16 cellular contexts compared by ENCODE assay signal in the genomic region with DNA sequence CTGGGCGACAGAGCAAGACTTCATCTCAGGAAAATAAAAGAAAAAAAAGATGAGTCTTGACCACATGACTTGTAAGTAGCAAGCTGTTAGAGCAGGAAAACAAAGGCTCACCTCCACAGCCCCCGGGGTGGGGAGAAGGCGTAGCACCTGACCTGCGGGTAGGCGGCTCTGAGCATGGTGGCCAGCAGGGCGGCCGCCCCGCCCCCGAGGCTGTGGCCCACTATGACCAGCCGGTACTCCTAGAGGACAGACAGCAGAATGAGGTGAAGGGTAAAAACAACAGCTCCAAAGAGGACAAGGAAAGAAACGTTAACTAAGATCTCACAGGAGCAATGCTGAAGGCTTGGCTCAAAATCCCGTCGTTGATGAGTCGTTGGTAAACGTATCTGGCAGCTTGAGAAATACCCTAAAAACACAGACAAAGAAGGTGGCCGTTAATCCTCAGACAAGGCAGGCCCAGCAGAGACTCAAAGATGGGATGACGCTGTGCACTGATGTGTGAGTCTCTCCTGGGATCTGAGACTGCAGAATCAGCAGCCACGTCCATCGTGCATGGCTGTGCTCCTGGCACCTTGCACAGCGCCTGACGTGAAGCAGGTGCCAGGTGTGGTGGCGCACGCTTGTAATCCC. TPM values are rescaled to one million over a fixed set of nuclear protein-coding genes. Genes with fewer than 3 reads are reported as not detected.
DNase-seq lines count a peak whose midpoint lies in the region; ATAC-seq, FAIRE-seq and TF ChIP-seq lines count a peak whose summit lies in the region.
"Had no signal": no experiment of that assay in that cellular context is flagged by ENCODE, and none has a peak within 500 bp of the region (broad histone marks: within the 10 kb centered on the region; RNA-seq: fewer than 3 reads in every experiment).

No MANE protein-coding gene starts in this region.

- H3K36me3 ChIP-seq in HepG2 (replicated peaks in 1 of 2; ENCODE audit: control insufficient read depth in 1 of 2, insufficient read depth in 2 of 2, low read length in 2 of 2) (peaks cover 3 to 44% of the 10 kb centered on the region in 2 experiments; a peak in 3 of 5 replicates), right lobe of liver (peaks cover 0 to 44% (median 9%) of the 10 kb centered on the region in 4 donors), SK-N-SH (replicated peaks in 1 of 2; ENCODE audit: control insufficient read depth in 1 of 2, insufficient read depth in 2 of 2, low read length in 1 of 2) (peaks cover 36 to 54% of the 10 kb centered on the region in 2 experiments), subcutaneous abdominal adipose tissue (ENCODE audit: control insufficient read depth in 5 of 5, insufficient read depth in 5 of 5, low read length in 5 of 5) (peaks cover 0 to 63% (median 58%) of the 10 kb centered on the region in 5 donors)

- H2AFZ ChIP-seq in HepG2 (ENCODE audit: low read length) (no peak overlapping the region), SK-N-SH (ENCODE audit: low read depth) (no peak overlapping the region)
- H2AFZ ChIP-seq: GM23248 had no signal

- no peak overlapping the region for H3K4me3 ChIP-seq in HepG2 (replicated peaks in 1 of 3; ENCODE audit: insufficient read depth in 1 of 3, low read depth in 2 of 3, low read length in 3 of 3)
- H3K4me3 ChIP-seq in right lobe of liver, result no peak overlapping the region
- no peak overlapping the region for H3K4me3 ChIP-seq in SK-N-SH (ENCODE audit: low read depth in 2 of 2, low read length in 1 of 2)
- no peak overlapping the region for H3K4me3 ChIP-seq in fibroblast of mammary gland (ENCODE audit: control insufficient read depth, low read depth, low read length)
- no peak overlapping the region for H3K4me3 ChIP-seq in subcutaneous abdominal adipose tissue (ENCODE audit: low read depth in 1 of 5, low read length in 5 of 5)
- H3K4me3 ChIP-seq: GM23248, smooth muscle cell had no signal

- H4K20me1 ChIP-seq in HepG2 (ENCODE audit: insufficient read depth, low read length) (no peaks in the 10 kb centered on the region), SK-N-SH (ENCODE audit: insufficient read depth) (no peaks in the 10 kb centered on the region)

- H3K27me3 ChIP-seq in HepG2 (ENCODE audit: control insufficient read depth in 1 of 2, insufficient read depth in 2 of 2, low read length in 2 of 2) (no peaks in the 10 kb centered on the region), right lobe of liver (no peaks in the 10 kb centered on the region), SK-N-SH (ENCODE audit: insufficient read depth) (no peaks in the 10 kb centered on the region), subcutaneous abdominal adipose tissue (ENCODE audit: control insufficient read depth in 5 of 5, insufficient read depth in 4 of 5, low read length in 5 of 5) (no peaks in the 10 kb centered on the region)

- no peaks in the 10 kb centered on the region for H3K4me1 ChIP-seq in HepG2 (ENCODE audit: insufficient read depth, low read length)
- H3K4me1 ChIP-seq in right lobe of liver, result peaks cover 0 to 12% (median 3%) of the 10 kb centered on the region in 4 donors
- H3K4me1 ChIP-seq in SK-N-SH (ENCODE audit: control insufficient read depth in 1 of 2, insufficient read depth in 2 of 2, low read depth in 1 of 2, low read length in 1 of 2), result no peaks in the 10 kb centered on the region
- peaks cover 0 to 7% (median 6%) of the 10 kb centered on the region in 5 donors for H3K4me1 ChIP-seq in subcutaneous abdominal adipose tissue (ENCODE audit: control insufficient read depth in 5 of 5, insufficient read depth in 5 of 5, low read length in 5 of 5)

- CTCF ChIA-PET in HepG2 (lab: Yijun Ruan, JAX; ENCODE audit: low intra/inter-chr PET ratio, low total read pairs) (no interaction called here), SK-N-SH (lab: Yijun Ruan, JAX) (interaction anchor here (1.0 to 1.4 kb wide), 2 partner anchors 14 to 18 kb away, joined by 4 to 5 read pairs; no protein-coding TSS in a partner anchor)

- no peak overlapping the region for H3K27ac ChIP-seq in HepG2 (ENCODE audit: extremely low read length, insufficient read depth, low read length)
- H3K27ac ChIP-seq in right lobe of liver, result no peak overlapping the region
- H3K27ac ChIP-seq in SK-N-SH (ENCODE audit: low read depth in 2 of 2, low read length in 1 of 2), result no peak overlapping the region
- peak overlapping the region; percentile 6 for H3K27ac ChIP-seq in subcutaneous abdominal adipose tissue (ENCODE audit: low read depth, low read length)
- H3K27ac ChIP-seq: GM23248 had no signal

- TF ChIP-seq CTCF in HepG2 (CRISPR knock-in tag; IDR thresholded peaks at IDR 0.05) (no peak), right lobe of liver (IDR thresholded peaks at IDR 0.05) (no peak), SK-N-SH (IDR thresholded peaks at IDR 0.05) (peak; percentile 15; the same call in 1 of the 2 replicates), fibroblast of mammary gland (conservative IDR thresholded peaks at IDR 0.05; ENCODE audit: control insufficient read depth, insufficient read depth, low read depth, low read length) (no peak)

- no peak overlapping the region for H3K4me2 ChIP-seq in HepG2 (ENCODE audit: low read depth, low read length)
- no peak overlapping the region for H3K4me2 ChIP-seq in SK-N-SH
- H3K4me2 ChIP-seq: smooth muscle cell had no signal

- no peaks in the 10 kb centered on the region for H3K9me2 ChIP-seq in SK-N-SH

- H3K9ac ChIP-seq in HepG2 (ENCODE audit: insufficient read depth, low read depth, low read length) (no peak overlapping the region), SK-N-SH (no peak overlapping the region), subcutaneous abdominal adipose tissue (ENCODE audit: low read length in 5 of 5) (no peak overlapping the region)
- H3K9ac ChIP-seq: GM23248 had no signal

- POLR2A ChIA-PET in HepG2 (lab: Yijun Ruan, JAX) (interaction anchor here (0.6 kb wide), 1 partner anchor 31 kb away, joined by 3 read pairs; a partner anchor contains a TSS), SK-N-SH (lab: Yijun Ruan, JAX) (no interaction called here)

- H3K9me3 ChIP-seq in HepG2 (ENCODE audit: low read length) (no peaks in the 10 kb centered on the region), right lobe of liver (no peaks in the 10 kb centered on the region), SK-N-SH (no peaks in the 10 kb centered on the region), subcutaneous abdominal adipose tissue (ENCODE audit: control insufficient read depth in 5 of 5, low read length in 5 of 5) (no peaks in the 10 kb centered on the region)

- intact Hi-C loops in HepG2 (cut with micrococcal nuclease; ENCODE audit: unreplicated experiment) (no loop called here), right lobe of liver (cut with DNase I) (no loop called here)

- DNase-seq in HepG2 (ENCODE audit: low spot score) (peak; percentile 9), right lobe of liver (no peak), SK-N-SH (peak; percentile 63), fibroblast of mammary gland (ENCODE audit: low read depth) (peak; percentile 70), DMS53 (lab: John Stamatoyannopoulos, UW) (no peak), SIG-M5 treated with dmso at 0.1 percent for 504 hours (lab: John Stamatoyannopoulos, UW; ENCODE audit: unreplicated experiment) (no peak)
- DNase-seq: activated CD4-positive, alpha-beta T cell treated with anti-CD3 and anti-CD28 coated beads for 4 hours; activated T-cell treated with anti-CD3 and anti-CD28 coated beads, Interleukin-2, amount 50 U/mL, for 72 hours; GM23248; NCI-H748 treated with DMSO at 0.1 percent for 48 hours; stimulated activated naive CD8-positive, alpha-beta T cell treated with anti-CD3 and anti-CD28 coated beads, Interleukin-15, Interleukin-2, amounts not matched to agents 100 U/mL and 50 U/mL, for 24 hours had no signal

- in situ Hi-C loops in HepG2 (cut with HindIII; ENCODE audit: extremely low pct_ligation_motif_present, low pct_unique_long_range_greater_than_20kb), result no loop called here

- peaks cover 12% of the 10 kb centered on the region for H3F3A ChIP-seq in SK-N-SH (replicated peaks; ENCODE audit: insufficient read depth)

- H3K79me2 ChIP-seq in HepG2 (ENCODE audit: insufficient read depth, low read length) (no peaks in the 10 kb centered on the region), SK-N-SH (ENCODE audit: insufficient read depth) (peaks cover 6% of the 10 kb centered on the region; the same call in 1 of the 2 replicates)

- TF ChIP-seq EP300 in HepG2 (IDR thresholded peaks at IDR 0.05; ENCODE audit: low read depth in 2 of 2, low read length in 2 of 2), result no peak
- no peak for TF ChIP-seq EP300 in HepG2 (CRISPR knock-in tag; IDR thresholded peaks at IDR 0.05; ENCODE audit: borderline replicate concordance)
- TF ChIP-seq EP300 in SK-N-SH (IDR thresholded peaks at IDR 0.05; ENCODE audit: borderline replicate concordance in 1 of 2, low read depth in 1 of 2, low read length in 1 of 2), result no peak

- no peak for FAIRE-seq in HepG2 (lab: Jason Lieb, UNC)
- FAIRE-seq: GM18507 had no signal

- ATAC-seq in HepG2 (peak; percentile 66), right lobe of liver (no peak), GM19397 (IDR thresholded peaks at IDR 0.05; ENCODE audit: unreplicated experiment) (no peak)
- ATAC-seq: activated T-cell treated with anti-CD3 and anti-CD28 coated beads, Interleukin-2, amount 50 U/mL, for 72 hours; Right ventricle myocardium inferior; stimulated activated naive CD8-positive, alpha-beta T cell treated with anti-CD3 and anti-CD28 coated beads, Interleukin-15, Interleukin-2, amounts not matched to agents 100 U/mL and 50 U/mL, for 24 hours had no signal

- BruUV-seq in HepG2 (replicated peaks; lab: Mats Ljungman, UMichigan), result TSS peak; percentile 33

- no peak for TF ChIP-seq RAD21 in HepG2 (CRISPR knock-in tag; IDR thresholded peaks at IDR 0.05)
- no peak for TF ChIP-seq RAD21 in SK-N-SH (IDR thresholded peaks at IDR 0.05; ENCODE audit: low read length)

- WGBS in HepG2 (ENCODE audit: low lambda C conversion rate), result 95% methylated on average over 21 of the region's 23 CpGs
- WGBS in right lobe of liver (ENCODE audit: insufficient coverage, low coverage, low lambda C conversion rate, missing lambda C conversion rate), result 78% methylated on average over 17 of the region's 23 CpGs
- 89% methylated on average over 23 of the region's 23 CpGs for WGBS in SK-N-SH (ENCODE audit: low lambda C conversion rate)

- TF ChIP-seq POLR2A in HepG2 (IDR thresholded peaks at IDR 0.05; ENCODE audit: insufficient read depth in 1 of 2, low read depth in 2 of 2, low read length in 2 of 2) (no peak), right lobe of liver (IDR thresholded peaks at IDR 0.05) (no peak)

RNA-seq across cellular contexts. Expression of a gene that starts 31.1 kb away (rescaled TPM):
- total RNA-seq in HepG2 (2016; rRNA removed; fragmentation: Illumina TruSeq; extraction: Trizol), result 3.6 and 7.9 TPM in 2 replicates
- total RNA-seq in HepG2 (2016; cell fraction: cytosol; rRNA removed; fragmentation: Illumina TruSeq; extraction: Trizol; ENCODE audit: low read depth), result 6.4 and 7.1 TPM in 2 replicates
- total RNA-seq in HepG2 (2016; cell fraction: insoluble cytoplasmic fraction; rRNA removed; fragmentation: Illumina TruSeq; extraction: Trizol), result 3.1 and 7.2 TPM in 2 replicates
- 4.0 and 4.5 TPM in 2 replicates for total RNA-seq in HepG2 (2016; cell fraction: membrane; rRNA removed; fragmentation: Illumina TruSeq; extraction: Trizol)
- 10.1 and 13.2 TPM in 2 replicates for total RNA-seq in HepG2 (2016; cell fraction: nucleus; rRNA removed; fragmentation: Illumina TruSeq; extraction: Trizol)
- 9.8 and 11.5 TPM in 2 replicates for polyA plus RNA-seq in HepG2 (2011; rRNA removed)
- 9.4 and 11.5 TPM in 2 replicates for polyA plus RNA-seq in HepG2 (2011; cell fraction: cytosol; rRNA removed)
- polyA plus RNA-seq in HepG2 (2011; cell fraction: nucleus; rRNA removed), result 20.8 and 23.8 TPM in 2 replicates
- polyA plus RNA-seq in HepG2 (2012), result 7.9 and 10.4 TPM in 2 replicates
- polyA plus RNA-seq in HepG2 (2016; cell fraction: cytosol; fragmentation: Illumina TruSeq; extraction: Trizol; ENCODE audit: low read depth), result 1.2 and 1.8 TPM in 2 replicates
- polyA plus RNA-seq in HepG2 (2016; cell fraction: insoluble cytoplasmic fraction; fragmentation: Illumina TruSeq; extraction: Trizol; ENCODE audit: low read depth), result 3.4 and 4.3 TPM in 2 replicates
- 2.0 and 2.2 TPM in 2 replicates for polyA plus RNA-seq in HepG2 (2016; cell fraction: membrane; fragmentation: Illumina TruSeq; extraction: Trizol; ENCODE audit: low read depth)
- 21.3 and 23.7 TPM in 2 replicates for polyA plus RNA-seq in HepG2 (2016; cell fraction: nucleus; fragmentation: Illumina TruSeq; extraction: Trizol; ENCODE audit: insufficient read depth, low read depth)
- polyA minus RNA-seq in HepG2 (2011; rRNA and poly(A)+ RNA removed; ENCODE audit: low replicate concordance), result 40.2 and 95.0 TPM in 2 replicates
- 9.5 and 9.9 TPM in 2 replicates for polyA minus RNA-seq in HepG2 (2011; cell fraction: cytosol; rRNA and poly(A)+ RNA removed)
- 24.1 and 29.1 TPM in 2 replicates for polyA minus RNA-seq in HepG2 (2011; cell fraction: nucleus; rRNA and poly(A)+ RNA removed)
- 10 to 100 TPM in 4 of 6 experiments, 1 to 10 TPM in 2; 8.9 to 12.7 (median 11.7) TPM for total RNA-seq in right lobe of liver
- 24.1 and 27.4 TPM in 2 replicates for polyA plus RNA-seq in SK-N-SH (2012; rRNA removed)
- polyA plus RNA-seq in SK-N-SH (2012; cell fraction: cytosol; rRNA removed), result 13.7 and 17.3 TPM in 2 replicates
- 69.2 and 80.2 TPM in 2 replicates for polyA plus RNA-seq in SK-N-SH (2012; cell fraction: nucleus; rRNA removed)

RNA-seq across cellular contexts. Expression of a gene that starts 42.3 kb away (rescaled TPM):
- 80.7 and 92.3 TPM in 2 replicates for total RNA-seq in HepG2 (2016; rRNA removed; fragmentation: Illumina TruSeq; extraction: Trizol)
- total RNA-seq in HepG2 (2016; cell fraction: cytosol; rRNA removed; fragmentation: Illumina TruSeq; extraction: Trizol; ENCODE audit: low read depth), result 33.7 and 42.8 TPM in 2 replicates
- total RNA-seq in HepG2 (2016; cell fraction: insoluble cytoplasmic fraction; rRNA removed; fragmentation: Illumina TruSeq; extraction: Trizol), result 79.1 and 81.6 TPM in 2 replicates
- 68.4 and 78.8 TPM in 2 replicates for total RNA-seq in HepG2 (2016; cell fraction: membrane; rRNA removed; fragmentation: Illumina TruSeq; extraction: Trizol)
- total RNA-seq in HepG2 (2016; cell fraction: nucleus; rRNA removed; fragmentation: Illumina TruSeq; extraction: Trizol), result 43.3 and 45.3 TPM in 2 replicates
- polyA plus RNA-seq in HepG2 (2011; rRNA removed), result 183 and 228 TPM in 2 replicates
- polyA plus RNA-seq in HepG2 (2011; cell fraction: cytosol; rRNA removed), result 157 and 234 TPM in 2 replicates
- polyA plus RNA-seq in HepG2 (2011; cell fraction: nucleus; rRNA removed), result 75.7 and 78.6 TPM in 2 replicates
- polyA plus RNA-seq in HepG2 (2012), result 160 and 216 TPM in 2 replicates
- polyA plus RNA-seq in HepG2 (2016; cell fraction: cytosol; fragmentation: Illumina TruSeq; extraction: Trizol; ENCODE audit: low read depth), result 133 and 156 TPM in 2 replicates
- 227 and 254 TPM in 2 replicates for polyA plus RNA-seq in HepG2 (2016; cell fraction: insoluble cytoplasmic fraction; fragmentation: Illumina TruSeq; extraction: Trizol; ENCODE audit: low read depth)
- polyA plus RNA-seq in HepG2 (2016; cell fraction: membrane; fragmentation: Illumina TruSeq; extraction: Trizol; ENCODE audit: low read depth), result 179 and 194 TPM in 2 replicates
- 148 and 169 TPM in 2 replicates for polyA plus RNA-seq in HepG2 (2016; cell fraction: nucleus; fragmentation: Illumina TruSeq; extraction: Trizol; ENCODE audit: insufficient read depth, low read depth)
- polyA minus RNA-seq in HepG2 (2011; rRNA and poly(A)+ RNA removed; ENCODE audit: low replicate concordance), result 104 and 174 TPM in 2 replicates
- 92.9 and 96.5 TPM in 2 replicates for polyA minus RNA-seq in HepG2 (2011; cell fraction: cytosol; rRNA and poly(A)+ RNA removed)
- 45.4 and 62.7 TPM in 2 replicates for polyA minus RNA-seq in HepG2 (2011; cell fraction: nucleus; rRNA and poly(A)+ RNA removed)
- 100 to 1,000 TPM in 1 of 6 experiments, 10 to 100 TPM in 5; 72.6 to 154 (median 89.7) TPM for total RNA-seq in right lobe of liver
- 454 and 460 TPM in 2 replicates for polyA plus RNA-seq in SK-N-SH (2012; rRNA removed)
- polyA plus RNA-seq in SK-N-SH (2012; cell fraction: cytosol; rRNA removed), result 552 and 601 TPM in 2 replicates
- polyA plus RNA-seq in SK-N-SH (2012; cell fraction: nucleus; rRNA removed), result 212 and 275 TPM in 2 replicates

Comparison
In these comparisons a context has a peak if more than half of its experiments do, and no peak if none do; other contexts are left out.
1. DNase-seq: peak in HepG2 (single experiment), SK-N-SH (single experiment) and fibroblast of mammary gland (single experiment); none in right lobe of liver (0 of 3), DMS53 (single experiment) and SIG-M5 treated with dmso at 0.1 percent for 504 hours (single experiment).